3 cellular contexts compared by ENCODE assay signal in genomic region chr2:50711714-50712113, GRCh38.
"Had no signal": no experiment of that assay in that cellular context is flagged by ENCODE, and none has a peak within 500 bp of the region (broad histone marks: within the 10 kb centered on the region; RNA-seq: fewer than 3 reads in every experiment).

No MANE protein-coding gene starts in this region.

- H3K4me3 ChIP-seq: GM12878 had no signal

- DNase-seq: GDM1, GF-D8 had no signal
